26 cellular contexts compared by ENCODE assay signal in the genomic region with DNA sequence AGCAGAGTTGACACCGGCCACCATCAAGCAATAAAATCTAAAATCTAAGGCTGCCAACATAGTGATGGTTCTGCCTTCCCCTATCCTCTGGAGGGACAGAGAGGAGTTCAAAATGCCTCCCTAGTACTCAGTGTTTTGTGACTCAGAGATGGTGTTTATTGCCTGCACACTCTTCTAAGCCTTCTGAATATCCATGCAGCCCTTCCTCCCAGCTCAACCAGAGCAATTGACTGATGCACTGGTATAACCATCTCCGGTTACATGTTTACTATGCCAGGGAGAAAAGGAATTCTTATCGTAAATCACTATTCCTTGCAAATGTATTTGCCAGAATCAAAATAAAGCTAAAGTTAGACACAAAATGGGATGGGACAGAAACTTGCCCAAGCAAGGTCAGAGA.
"Had no signal": no experiment of that assay in that cellular context is flagged by ENCODE, and none has a peak within 500 bp of the region (broad histone marks: within the 10 kb centered on the region; RNA-seq: fewer than 3 reads in every experiment).

No MANE protein-coding gene starts in this region.

- H3K4me3 ChIP-seq: body of pancreas, cardiac muscle cell, hepatocyte, left lung, lung, ovary, prostate gland, spleen, testis, vagina had no signal

- H3K27ac Mint-ChIP-seq: immature natural killer cell; mesothelial cell of epicardium; natural killer cell treated with Interleukin-12 subunit alpha and Interleukin-12 subunit beta and Interleukin-15 and Interleukin-18, amount 100 ng/mL, for 72 hours had no signal

- H3K27me3 ChIP-seq: body of pancreas, cardiac muscle cell, hepatocyte, left lung, neutrophil, ovary, spleen, testis, vagina had no signal

- H3K4me2 ChIP-seq: hepatocyte had no signal

- H3K36me3 ChIP-seq: cardiac muscle cell, left lung, neutrophil, ovary, prostate gland, spleen, vagina had no signal

- H2AFZ ChIP-seq: hepatocyte had no signal

- H3K4me3 Mint-ChIP-seq: activated T-cell treated with anti-CD3 and anti-CD28 coated beads, Interleukin-2, amount 50 U/mL, for 4 hours; immature natural killer cell; mesothelial cell of epicardium; natural killer cell treated with Interleukin-12 subunit alpha and Interleukin-12 subunit beta and Interleukin-15 and Interleukin-18, amount 100 ng/mL, for 72 hours had no signal

- DNase-seq: activated CD4-positive, alpha-beta T cell treated with anti-CD3 and anti-CD28 coated beads for 4 hours; activated CD4-positive, alpha-beta T cell treated with anti-CD3 and anti-CD28 coated beads, Interleukin-2, amount 50 U/mL, for 48 hours; activated CD4-positive, CD25-positive, alpha-beta regulatory T cell; activated CD8-positive, alpha-beta memory T cell treated with anti-CD3 and anti-CD28 coated beads, Interleukin-2, amount 50 U/mL, for 48 hours; activated naive CD4-positive, alpha-beta T cell treated with Interleukin-2 at 50 U/mL for 16 hours; activated T-cell treated with anti-CD3 and anti-CD28 coated beads, Interleukin-2, amount 50 U/mL, for 4 hours; body of pancreas; cortex of kidney; foreskin melanocyte; glutamatergic neuron; immature natural killer cell; left lung; ovary; spleen; stimulated activated CD4-positive, alpha-beta T cell treated with anti-CD3 and anti-CD28 coated beads, Interleukin-4, amount 100 ng/mL, for 1 hour; stimulated activated naive CD4-positive, alpha-beta T cell; testis had no signal

- ATAC-seq: activated T-cell treated with anti-CD3 and anti-CD28 coated beads, Interleukin-2, amount 50 U/mL, for 4 hours; body of pancreas; natural killer cell treated with Interleukin-12 subunit alpha and Interleukin-12 subunit beta and Interleukin-15 and Interleukin-18, amount 100 ng/mL, for 72 hours had no signal

- H3K27ac ChIP-seq: body of pancreas, cardiac muscle cell, epithelial cell of prostate, hepatocyte, left lung, neutrophil, ovary, prostate gland, spleen, testis, vagina had no signal

- H3K9me3 ChIP-seq: neutrophil, ovary, prostate gland, testis, vagina had no signal

- H3K4me1 Mint-ChIP-seq: immature natural killer cell had no signal

- H3K4me1 ChIP-seq: prostate gland, testis, vagina had no signal
